7 cellular contexts compared by ENCODE assay signal in genomic region chr7:142091957-142092356, GRCh38. TPM values are rescaled to one million over a fixed set of nuclear protein-coding genes. Genes with fewer than 3 reads are reported as not detected.
"Had no signal": no experiment of that assay in that cellular context is flagged by ENCODE, and none has a peak within 500 bp of the region (broad histone marks: within the 10 kb centered on the region; RNA-seq: fewer than 3 reads in every experiment).

No MANE protein-coding gene starts in this region.

- ATAC-seq: HepG2, K562 had no signal

- H3K4me3 ChIP-seq: K562 had no signal

- H3K27ac ChIP-seq: HL-60 had no signal

- FAIRE-seq: HepG2, HTR-8/SVneo, K562 had no signal

- DNase-seq: IMR-90, KBM-7 had no signal

RNA-seq across cellular contexts. Expression of gene MGAM2, which starts 19.6 kb away (rescaled TPM):
- total RNA-seq: HepG2, IMR-90, K562 had no signal
- polyA plus RNA-seq: IgD-negative memory B cell, IMR-90 had no signal
